In the genomic region with DNA sequence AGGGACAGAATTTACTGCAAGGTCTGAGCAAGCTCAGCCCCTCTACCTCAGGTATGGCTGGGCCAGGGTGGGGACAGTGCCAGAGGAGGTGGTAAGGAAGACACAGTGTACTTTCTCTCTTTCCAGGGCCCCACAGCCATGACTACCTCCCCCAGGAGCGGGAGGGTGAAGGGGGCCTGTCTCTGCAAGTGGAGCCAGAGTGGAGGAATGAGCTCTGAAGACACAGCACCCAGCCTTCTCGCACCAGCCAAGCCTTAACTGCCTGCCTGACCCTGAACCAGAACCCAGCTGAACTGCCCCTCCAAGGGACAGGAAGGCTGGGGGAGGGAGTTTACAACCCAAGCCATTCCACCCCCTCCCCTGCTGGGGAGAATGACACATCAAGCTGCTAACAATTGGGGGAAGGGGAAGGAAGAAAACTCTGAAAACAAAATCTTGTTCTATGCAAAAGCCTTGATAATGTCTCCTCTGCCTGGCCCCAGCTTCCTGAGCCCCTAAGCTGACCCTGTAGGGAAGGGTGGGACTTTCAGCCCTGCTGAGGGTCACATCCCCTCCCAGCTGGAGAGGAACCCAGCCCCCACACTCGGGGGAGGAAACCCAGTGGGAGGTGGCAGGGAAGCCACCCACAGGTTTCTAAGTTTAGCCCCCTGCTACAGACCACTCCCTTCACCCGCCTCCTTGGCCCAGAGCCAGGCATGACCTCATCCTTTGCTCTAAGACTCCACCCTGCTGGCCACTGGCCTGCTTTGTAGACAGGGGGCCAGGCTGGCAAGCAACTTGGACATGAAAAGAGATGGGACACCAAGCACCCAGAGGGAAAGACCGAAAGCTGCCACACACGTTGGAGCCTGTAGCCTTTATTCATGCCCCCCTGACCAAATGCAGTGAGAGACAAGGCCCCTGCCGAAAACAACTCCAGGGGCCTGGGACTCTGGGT, we compare ENCODE assay signal across 8 cellular contexts. TPM values are rescaled to one million over a fixed set of nuclear protein-coding genes. Genes with fewer than 3 reads are reported as not detected.
DNase-seq lines count a peak whose midpoint lies in the region; ATAC-seq, FAIRE-seq and TF ChIP-seq lines count a peak whose summit lies in the region.

No MANE protein-coding gene starts in this region.

- CTCF ChIA-PET in H1 (lab: Charles Lee; ENCODE audit: partially characterized antibody), result interaction anchor here (1.6 to 9.8 kb wide), 2 partner anchors 11 to 27 kb away, joined by 4 to 63 read pairs; a partner anchor contains a TSS

- no peak overlapping the region for H4K5ac ChIP-seq in H1 (ENCODE audit: insufficient read length, low read depth, low read length)

- H3K56ac ChIP-seq in H1 (replicated peaks; ENCODE audit: insufficient read length, low read depth, low read length), result no peak overlapping the region

- no peaks in the 10 kb centered on the region for H3K9me3 ChIP-seq in H1 (ENCODE audit: insufficient read depth in 2 of 2, low read depth in 1 of 2, low read length in 1 of 2)
- no peaks in the 10 kb centered on the region for H3K9me3 ChIP-seq in mesenchymal stem cell (ENCODE audit: control insufficient read depth, low read length)

- H3K36me3 ChIP-seq in H1 (ENCODE audit: control insufficient read depth in 2 of 4, insufficient read depth in 4 of 4, low read length in 3 of 4), result peaks cover 8 to 34% (median 18%) of the 10 kb centered on the region in 4 experiments
- peaks cover 73% of the 10 kb centered on the region in 2 experiments for H3K36me3 ChIP-seq in mesenchymal stem cell (ENCODE audit: control insufficient read depth in 1 of 2, insufficient read depth in 2 of 2, low read depth in 1 of 2, low read length in 2 of 2)

- H3K79me1 ChIP-seq in H1 (ENCODE audit: low read depth, low read length), result no peaks in the 10 kb centered on the region
- H3K79me1 ChIP-seq in mesenchymal stem cell (replicated peaks; ENCODE audit: low read length, poor library complexity, severe bottlenecking), result peaks cover 1% of the 10 kb centered on the region

- H3K27me3 ChIP-seq in H1 (replicated peaks in 1 of 4; ENCODE audit: control insufficient read depth in 3 of 4, extremely low read depth in 1 of 4, insufficient read depth in 3 of 4, low read length in 3 of 4), result peaks cover 0 to 9% (median 2%) of the 10 kb centered on the region in 4 experiments; a peak in 2 of 7 replicates
- H3K27me3 ChIP-seq in mesenchymal stem cell (ENCODE audit: control insufficient read depth in 1 of 2, insufficient read depth in 1 of 2, low read length in 2 of 2), result no peaks in the 10 kb centered on the region

- no peak for TF ChIP-seq EP300 in H1 (IDR thresholded peaks at IDR 0.05; ENCODE audit: borderline replicate concordance in 1 of 2, low read depth in 2 of 2, low read length in 2 of 2)

- peak in 2 of 3 experiments; percentile 44 to 75 for DNase-seq in NCI-H1417 (lab: John Stamatoyannopoulos, UW)
- no peak for DNase-seq in NCI-H1417 treated with DMSO at 0.1 percent for 48 hours (lab: John Stamatoyannopoulos, UW)
- DNase-seq in NCI-H82 (lab: John Stamatoyannopoulos, UW), result peak; percentile 94
- peak; percentile 20 to 54 for DNase-seq in activated CD8-positive, alpha-beta memory T cell treated with anti-CD3 and anti-CD28 coated beads for 1 hour (ENCODE audit: extremely low read depth in 1 of 2, low read depth in 1 of 2)
- DNase-seq in H1 (ENCODE audit: low read depth in 1 of 2, low spot score in 2 of 2), result peak; percentile 81 to 83
- DNase-seq in mesenchymal stem cell, result peak; percentile 98
- peak; percentile 47 to 61 for DNase-seq in stimulated activated CD8-positive, alpha-beta memory T cell treated with anti-CD3 and anti-CD28 coated beads, Interleukin-2, amount 100 ng/mL, for 48 hours (ENCODE audit: low read depth in 2 of 2)

- no peak overlapping the region for H3K4ac ChIP-seq in H1 (replicated peaks; ENCODE audit: insufficient read length, low read depth, low read length)
- peak overlapping the region; percentile 35 to 57 for H3K4ac ChIP-seq in mesenchymal stem cell (ENCODE audit: low read depth in 1 of 2, low read length in 2 of 2)

- 54% methylated on average over 7 of the region's 7 CpGs; no CpG with 5 or more reads in 1 of the 2 experiments for WGBS in H1 (ENCODE audit: extremely low coverage in 1 of 2, insufficient coverage in 1 of 2, insufficient read length in 1 of 2, insufficient replicate concordance in 2 of 2, low coverage in 1 of 2, low lambda C conversion rate in 2 of 2, missing lambda C conversion rate in 1 of 2), 2 experiments
- WGBS in mesenchymal stem cell, result 11% methylated on average over 5 of the region's 7 CpGs

- ATAC-seq in HG03378 (IDR thresholded peaks at IDR 0.05; ENCODE audit: unreplicated experiment), result peak; percentile 59

- no peak overlapping the region for H4K91ac ChIP-seq in H1 (replicated peaks; ENCODE audit: insufficient read length, low read length)
- peak overlapping the region; percentile 30 for H4K91ac ChIP-seq in mesenchymal stem cell (ENCODE audit: low read length)

- no peak overlapping the region for H2BK12ac ChIP-seq in H1 (ENCODE audit: low read depth, low read length)
- H2BK12ac ChIP-seq in mesenchymal stem cell (ENCODE audit: low read length in 2 of 2), result peak overlapping the region in 1 of 2 experiments; percentile 55

- H2BK15ac ChIP-seq in H1 (ENCODE audit: low read length), result no peak overlapping the region
- H2BK15ac ChIP-seq in mesenchymal stem cell (ENCODE audit: low read depth, poor library complexity, severe bottlenecking), result peak overlapping the region; percentile 29

- peaks cover 10 to 29% of the 10 kb centered on the region in 2 experiments for H4K20me1 ChIP-seq in H1 (replicated peaks in 1 of 2; ENCODE audit: control insufficient read depth in 1 of 2, insufficient read depth in 2 of 2, low read length in 2 of 2)

- no peak overlapping the region for H3K27ac ChIP-seq in H1 (ENCODE audit: low read depth, low read length)
- H3K27ac ChIP-seq in mesenchymal stem cell (ENCODE audit: low read length, poor library complexity, severe bottlenecking), result peak overlapping the region; percentile 89

- no peak overlapping the region for H2BK5ac ChIP-seq in H1 (ENCODE audit: low read depth, low read length)
- no peak overlapping the region for H2BK5ac ChIP-seq in mesenchymal stem cell (ENCODE audit: low read depth, low read length, poor library complexity, severe bottlenecking)

- H3K4me2 ChIP-seq in H1 (ENCODE audit: insufficient read depth in 1 of 2, low read depth in 2 of 2, low read length in 2 of 2) (peak overlapping the region; percentile 12 to 36; a peak in 3 of 4 replicates), mesenchymal stem cell (ENCODE audit: low read length, poor library complexity, severe bottlenecking) (peak overlapping the region; percentile 35)

- TF ChIP-seq POLR2A in H1 (IDR thresholded peaks at IDR 0.05; ENCODE audit: control extremely low read depth in 1 of 2, low read depth in 2 of 2, low read length in 2 of 2), result no peak; a peak in 1 of 3 replicates

- H4K8ac ChIP-seq in H1 (ENCODE audit: extremely low read depth, insufficient read depth, low read length), result no peak overlapping the region
- peak overlapping the region; percentile 81 for H4K8ac ChIP-seq in mesenchymal stem cell (ENCODE audit: low read length)

- no peak overlapping the region for H3K18ac ChIP-seq in H1 (ENCODE audit: extremely low read depth, low read length)
- peak overlapping the region; percentile 78 to 87 for H3K18ac ChIP-seq in mesenchymal stem cell (ENCODE audit: low read depth in 1 of 2, low read length in 2 of 2)

- H2AK5ac ChIP-seq in H1 (ENCODE audit: low read depth, low read length) (no peak overlapping the region), mesenchymal stem cell (ENCODE audit: low read length, severe bottlenecking) (peak overlapping the region; percentile 82)

- peaks cover 5% of the 10 kb centered on the region; the same call in 1 of the 2 replicates for H3K23me2 ChIP-seq in H1 (ENCODE audit: low read depth, low read length)

- H3K4me1 ChIP-seq in H1 (replicated peaks in 1 of 4; ENCODE audit: control insufficient read depth in 3 of 4, insufficient read depth in 4 of 4, low read length in 3 of 4), result peaks cover 8 to 51% (median 28%) of the 10 kb centered on the region in 4 experiments
- H3K4me1 ChIP-seq in mesenchymal stem cell (ENCODE audit: control insufficient read depth, insufficient read depth, low read depth, low read length), result peaks cover 53% of the 10 kb centered on the region

- H2BK20ac ChIP-seq in H1 (ENCODE audit: low read length), result no peak overlapping the region

- H3K14ac ChIP-seq in H1 (ENCODE audit: insufficient read length) (no peak overlapping the region), mesenchymal stem cell (ENCODE audit: low read length in 2 of 2) (no peak overlapping the region)

- no peak for FAIRE-seq in H1 (lab: Jason Lieb, UNC)

- H3K23ac ChIP-seq in H1 (ENCODE audit: insufficient read length) (no peak overlapping the region), mesenchymal stem cell (ENCODE audit: low read length in 2 of 2) (no peak overlapping the region)

- H2AFZ ChIP-seq in H1 (ENCODE audit: low read length) (no peak overlapping the region), mesenchymal stem cell (ENCODE audit: low read depth, low read length) (no peak overlapping the region)

- H3K79me2 ChIP-seq in H1 (ENCODE audit: control insufficient read depth in 1 of 2, insufficient read depth in 2 of 2, low read length in 2 of 2), result no peaks in the 10 kb centered on the region

- TF ChIP-seq RAD21 in H1 (IDR thresholded peaks at IDR 0.05 in 1 of 2, conservative IDR thresholded peaks at IDR 0.05 in 1 of 2; ENCODE audit: low read depth in 2 of 2, low read length in 2 of 2), result no peak; a peak in 1 of 4 replicates

- H2BK120ac ChIP-seq in H1 (replicated peaks; ENCODE audit: low read depth, low read length) (no peak overlapping the region), mesenchymal stem cell (ENCODE audit: low read depth, low read length) (peak overlapping the region; percentile 50)

- POLR2A ChIA-PET in H1 (lab: Charles Lee; ENCODE audit: partially characterized antibody), result interaction anchor here (0.6 to 6.8 kb wide), 11 partner anchors 12 to 1067 kb away, joined by 3 to 76 read pairs (median 3); a partner anchor contains a TSS

- H3K9ac ChIP-seq in H1 (replicated peaks in 1 of 4; ENCODE audit: extremely low read depth in 1 of 4, low read depth in 3 of 4, low read length in 3 of 4) (no peak overlapping the region), mesenchymal stem cell (ENCODE audit: low read length) (peak overlapping the region; percentile 62)

- H3K4me3 ChIP-seq in H1 (ENCODE audit: extremely low read depth in 1 of 4, insufficient read depth in 2 of 4, low read depth in 3 of 4, low read length in 4 of 4) (peak overlapping the region in 1 of 4 experiments; percentile 10; a peak in 2 of 8 replicates), mesenchymal stem cell (ENCODE audit: insufficient read depth in 1 of 2, low read depth in 1 of 2, low read length in 2 of 2) (no peak overlapping the region)

- no peak for TF ChIP-seq CTCF in H1 (IDR thresholded peaks at IDR 0.05; ENCODE audit: control extremely low read depth in 1 of 3, insufficient read depth in 1 of 3, low read depth in 1 of 3, low read length in 3 of 3)

RNA-seq across cellular contexts. Expression of a gene that starts 6.4 kb away (rescaled TPM):
- total RNA-seq in H1 (2021; fragmentation: NEBNext Ultra II Directional; extraction: Animal tissue kit (Norgen Biotek cat#: 25700)), result 53.6 and 57.6 TPM in 2 replicates
- 97.5 and 114 TPM in 2 replicates for polyA plus RNA-seq in H1 (2011; rRNA removed)
- 144 TPM for polyA plus RNA-seq in H1 (2011; cell fraction: cytosol; rRNA removed)
- 140 TPM for polyA plus RNA-seq in H1 (2011; cell fraction: nucleus; rRNA removed)
- polyA plus RNA-seq in H1 (2012, experiment 1 of 2), result 72.9 to 87.5 TPM (median 81.0 TPM) in 4 replicates
- polyA plus RNA-seq in H1 (2012, experiment 2 of 2), result 73.2 TPM
- polyA plus RNA-seq in H1 (2013, experiment 1 of 2), result 52.9 TPM
- 48.6 TPM for polyA plus RNA-seq in H1 (2013, experiment 2 of 2)
- 89.0 and 98.9 TPM in 2 replicates for polyA minus RNA-seq in H1 (2011; rRNA and poly(A)+ RNA removed)
- 30.7 TPM for polyA minus RNA-seq in H1 (2011; cell fraction: cytosol; rRNA and poly(A)+ RNA removed)
- polyA minus RNA-seq in H1 (2011; cell fraction: nucleus; rRNA and poly(A)+ RNA removed), result 32.1 TPM
- polyA plus RNA-seq in mesenchymal stem cell (2013, experiment 1 of 2), result 509 TPM
- polyA plus RNA-seq in mesenchymal stem cell (2013, experiment 2 of 2), result 495 TPM

RNA-seq across cellular contexts. Expression of a gene that starts 14.6 kb away (rescaled TPM):
- 17.5 and 19.4 TPM in 2 replicates for total RNA-seq in H1 (2021; fragmentation: NEBNext Ultra II Directional; extraction: Animal tissue kit (Norgen Biotek cat#: 25700))
- 31.6 and 45.4 TPM in 2 replicates for polyA plus RNA-seq in H1 (2011; rRNA removed)
- polyA plus RNA-seq in H1 (2011; cell fraction: cytosol; rRNA removed), result 43.8 TPM
- polyA plus RNA-seq in H1 (2011; cell fraction: nucleus; rRNA removed), result 101 TPM
- polyA plus RNA-seq in H1 (2012, experiment 1 of 2), result 15.5 to 27.2 TPM (median 24.1 TPM) in 4 replicates
- polyA plus RNA-seq in H1 (2012, experiment 2 of 2), result 18.6 TPM
- polyA plus RNA-seq in H1 (2013, experiment 1 of 2), result 12.4 TPM
- polyA plus RNA-seq in H1 (2013, experiment 2 of 2), result 12.1 TPM
- 10.0 and 10.3 TPM in 2 replicates for polyA minus RNA-seq in H1 (2011; rRNA and poly(A)+ RNA removed)
- polyA minus RNA-seq in H1 (2011; cell fraction: cytosol; rRNA and poly(A)+ RNA removed), result 7.5 TPM
- polyA minus RNA-seq in H1 (2011; cell fraction: nucleus; rRNA and poly(A)+ RNA removed), result 10.1 TPM
- 0.90 TPM for polyA plus RNA-seq in mesenchymal stem cell (2013, experiment 1 of 2)
- polyA plus RNA-seq in mesenchymal stem cell (2013, experiment 2 of 2), result 0.93 TPM

RNA-seq across cellular contexts. Expression of a gene that starts 26.1 kb away (rescaled TPM):
- 105 and 109 TPM in 2 replicates for total RNA-seq in H1 (2021; fragmentation: NEBNext Ultra II Directional; extraction: Animal tissue kit (Norgen Biotek cat#: 25700))
- 57.3 and 83.7 TPM in 2 replicates for polyA plus RNA-seq in H1 (2011; rRNA removed)
- polyA plus RNA-seq in H1 (2011; cell fraction: cytosol; rRNA removed), result 57.8 TPM
- polyA plus RNA-seq in H1 (2011; cell fraction: nucleus; rRNA removed), result 261 TPM
- polyA plus RNA-seq in H1 (2012, experiment 1 of 2), result 56.1 to 92.2 TPM (median 86.3 TPM) in 4 replicates
- polyA plus RNA-seq in H1 (2012, experiment 2 of 2), result 76.0 TPM
- polyA plus RNA-seq in H1 (2013, experiment 1 of 2), result 93.2 TPM
- 79.8 TPM for polyA plus RNA-seq in H1 (2013, experiment 2 of 2)
- 44.2 and 65.2 TPM in 2 replicates for polyA minus RNA-seq in H1 (2011; rRNA and poly(A)+ RNA removed)
- 48.4 TPM for polyA minus RNA-seq in H1 (2011; cell fraction: cytosol; rRNA and poly(A)+ RNA removed)
- polyA minus RNA-seq in H1 (2011; cell fraction: nucleus; rRNA and poly(A)+ RNA removed), result 79.2 TPM
- 62.1 TPM for polyA plus RNA-seq in mesenchymal stem cell (2013, experiment 1 of 2)
- 60.3 TPM for polyA plus RNA-seq in mesenchymal stem cell (2013, experiment 2 of 2)
